2 cellular contexts compared by ENCODE assay signal in the genomic region with DNA sequence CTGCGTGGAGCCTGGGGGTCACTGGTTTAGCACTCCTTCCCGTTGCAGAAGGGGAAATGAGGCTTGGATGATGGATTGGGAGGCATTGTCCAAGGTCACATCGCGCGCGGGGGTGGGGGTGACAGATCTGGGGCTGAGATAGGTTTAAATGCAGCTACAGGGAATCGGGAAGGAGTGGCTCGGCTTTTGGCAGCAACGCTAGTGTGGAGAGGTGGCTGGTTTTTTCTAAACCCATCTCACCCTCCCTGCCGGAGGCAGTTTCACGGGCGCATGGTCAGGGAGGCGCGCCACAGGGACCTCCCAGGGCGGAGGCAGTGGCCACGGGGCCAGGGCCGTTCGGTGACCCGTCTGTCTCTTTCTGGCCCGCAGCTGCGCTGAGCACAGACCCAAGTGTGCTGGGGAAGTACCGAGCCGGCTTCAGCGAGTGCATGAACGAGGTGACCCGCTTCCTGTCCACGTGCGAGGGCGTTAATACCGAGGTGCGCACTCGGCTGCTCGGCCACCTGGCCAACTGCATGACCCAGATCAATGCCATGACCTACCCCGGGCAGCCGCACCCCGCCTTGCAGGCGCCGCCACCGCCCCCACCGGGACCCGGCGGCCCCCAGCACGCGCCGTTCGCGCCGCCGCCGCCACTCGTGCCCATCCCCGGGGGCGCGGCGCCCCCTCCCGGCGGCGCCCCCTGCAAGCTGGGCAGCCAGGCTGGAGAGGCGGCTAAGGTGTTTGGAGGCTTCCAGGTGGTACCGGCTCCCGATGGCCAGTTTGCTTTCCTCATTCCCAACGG.
A peak's percentile ranks its signal among the peaks of the same experiment; 100 is the strongest.
TF ChIP-seq lines count a peak whose summit lies in the region.

No MANE protein-coding gene starts in this region.

TF ChIP-seq in GM23338, 12 proteins besides CTCF, POLR2A, EP300 and RAD21 (continued from another document):
- TF ChIP-seq POLR2AphosphoS5 (IDR thresholded peaks at IDR 0.05; ENCODE audit: low read depth), result no peak; the same call in 1 of the 2 replicates
- TF ChIP-seq JUNB (IDR thresholded peaks at IDR 0.05; ENCODE audit: unreplicated experiment), result no peak
- TF ChIP-seq, protein P1, sequence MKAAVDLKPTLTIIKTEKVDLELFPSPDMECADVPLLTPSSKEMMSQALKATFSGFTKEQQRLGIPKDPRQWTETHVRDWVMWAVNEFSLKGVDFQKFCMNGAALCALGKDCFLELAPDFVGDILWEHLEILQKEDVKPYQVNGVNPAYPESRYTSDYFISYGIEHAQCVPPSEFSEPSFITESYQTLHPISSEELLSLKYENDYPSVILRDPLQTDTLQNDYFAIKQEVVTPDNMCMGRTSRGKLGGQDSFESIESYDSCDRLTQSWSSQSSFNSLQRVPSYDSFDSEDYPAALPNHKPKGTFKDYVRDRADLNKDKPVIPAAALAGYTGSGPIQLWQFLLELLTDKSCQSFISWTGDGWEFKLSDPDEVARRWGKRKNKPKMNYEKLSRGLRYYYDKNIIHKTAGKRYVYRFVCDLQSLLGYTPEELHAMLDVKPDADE (IDR thresholded peaks at IDR 0.05), result no peak
- TF ChIP-seq, protein P2, sequence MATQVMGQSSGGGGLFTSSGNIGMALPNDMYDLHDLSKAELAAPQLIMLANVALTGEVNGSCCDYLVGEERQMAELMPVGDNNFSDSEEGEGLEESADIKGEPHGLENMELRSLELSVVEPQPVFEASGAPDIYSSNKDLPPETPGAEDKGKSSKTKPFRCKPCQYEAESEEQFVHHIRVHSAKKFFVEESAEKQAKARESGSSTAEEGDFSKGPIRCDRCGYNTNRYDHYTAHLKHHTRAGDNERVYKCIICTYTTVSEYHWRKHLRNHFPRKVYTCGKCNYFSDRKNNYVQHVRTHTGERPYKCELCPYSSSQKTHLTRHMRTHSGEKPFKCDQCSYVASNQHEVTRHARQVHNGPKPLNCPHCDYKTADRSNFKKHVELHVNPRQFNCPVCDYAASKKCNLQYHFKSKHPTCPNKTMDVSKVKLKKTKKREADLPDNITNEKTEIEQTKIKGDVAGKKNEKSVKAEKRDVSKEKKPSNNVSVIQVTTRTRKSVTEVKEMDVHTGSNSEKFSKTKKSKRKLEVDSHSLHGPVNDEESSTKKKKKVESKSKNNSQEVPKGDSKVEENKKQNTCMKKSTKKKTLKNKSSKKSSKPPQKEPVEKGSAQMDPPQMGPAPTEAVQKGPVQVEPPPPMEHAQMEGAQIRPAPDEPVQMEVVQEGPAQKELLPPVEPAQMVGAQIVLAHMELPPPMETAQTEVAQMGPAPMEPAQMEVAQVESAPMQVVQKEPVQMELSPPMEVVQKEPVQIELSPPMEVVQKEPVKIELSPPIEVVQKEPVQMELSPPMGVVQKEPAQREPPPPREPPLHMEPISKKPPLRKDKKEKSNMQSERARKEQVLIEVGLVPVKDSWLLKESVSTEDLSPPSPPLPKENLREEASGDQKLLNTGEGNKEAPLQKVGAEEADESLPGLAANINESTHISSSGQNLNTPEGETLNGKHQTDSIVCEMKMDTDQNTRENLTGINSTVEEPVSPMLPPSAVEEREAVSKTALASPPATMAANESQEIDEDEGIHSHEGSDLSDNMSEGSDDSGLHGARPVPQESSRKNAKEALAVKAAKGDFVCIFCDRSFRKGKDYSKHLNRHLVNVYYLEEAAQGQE (IDR thresholded peaks at IDR 0.05; ENCODE audit: unreplicated experiment), result no peak
- TF ChIP-seq, protein P3, sequence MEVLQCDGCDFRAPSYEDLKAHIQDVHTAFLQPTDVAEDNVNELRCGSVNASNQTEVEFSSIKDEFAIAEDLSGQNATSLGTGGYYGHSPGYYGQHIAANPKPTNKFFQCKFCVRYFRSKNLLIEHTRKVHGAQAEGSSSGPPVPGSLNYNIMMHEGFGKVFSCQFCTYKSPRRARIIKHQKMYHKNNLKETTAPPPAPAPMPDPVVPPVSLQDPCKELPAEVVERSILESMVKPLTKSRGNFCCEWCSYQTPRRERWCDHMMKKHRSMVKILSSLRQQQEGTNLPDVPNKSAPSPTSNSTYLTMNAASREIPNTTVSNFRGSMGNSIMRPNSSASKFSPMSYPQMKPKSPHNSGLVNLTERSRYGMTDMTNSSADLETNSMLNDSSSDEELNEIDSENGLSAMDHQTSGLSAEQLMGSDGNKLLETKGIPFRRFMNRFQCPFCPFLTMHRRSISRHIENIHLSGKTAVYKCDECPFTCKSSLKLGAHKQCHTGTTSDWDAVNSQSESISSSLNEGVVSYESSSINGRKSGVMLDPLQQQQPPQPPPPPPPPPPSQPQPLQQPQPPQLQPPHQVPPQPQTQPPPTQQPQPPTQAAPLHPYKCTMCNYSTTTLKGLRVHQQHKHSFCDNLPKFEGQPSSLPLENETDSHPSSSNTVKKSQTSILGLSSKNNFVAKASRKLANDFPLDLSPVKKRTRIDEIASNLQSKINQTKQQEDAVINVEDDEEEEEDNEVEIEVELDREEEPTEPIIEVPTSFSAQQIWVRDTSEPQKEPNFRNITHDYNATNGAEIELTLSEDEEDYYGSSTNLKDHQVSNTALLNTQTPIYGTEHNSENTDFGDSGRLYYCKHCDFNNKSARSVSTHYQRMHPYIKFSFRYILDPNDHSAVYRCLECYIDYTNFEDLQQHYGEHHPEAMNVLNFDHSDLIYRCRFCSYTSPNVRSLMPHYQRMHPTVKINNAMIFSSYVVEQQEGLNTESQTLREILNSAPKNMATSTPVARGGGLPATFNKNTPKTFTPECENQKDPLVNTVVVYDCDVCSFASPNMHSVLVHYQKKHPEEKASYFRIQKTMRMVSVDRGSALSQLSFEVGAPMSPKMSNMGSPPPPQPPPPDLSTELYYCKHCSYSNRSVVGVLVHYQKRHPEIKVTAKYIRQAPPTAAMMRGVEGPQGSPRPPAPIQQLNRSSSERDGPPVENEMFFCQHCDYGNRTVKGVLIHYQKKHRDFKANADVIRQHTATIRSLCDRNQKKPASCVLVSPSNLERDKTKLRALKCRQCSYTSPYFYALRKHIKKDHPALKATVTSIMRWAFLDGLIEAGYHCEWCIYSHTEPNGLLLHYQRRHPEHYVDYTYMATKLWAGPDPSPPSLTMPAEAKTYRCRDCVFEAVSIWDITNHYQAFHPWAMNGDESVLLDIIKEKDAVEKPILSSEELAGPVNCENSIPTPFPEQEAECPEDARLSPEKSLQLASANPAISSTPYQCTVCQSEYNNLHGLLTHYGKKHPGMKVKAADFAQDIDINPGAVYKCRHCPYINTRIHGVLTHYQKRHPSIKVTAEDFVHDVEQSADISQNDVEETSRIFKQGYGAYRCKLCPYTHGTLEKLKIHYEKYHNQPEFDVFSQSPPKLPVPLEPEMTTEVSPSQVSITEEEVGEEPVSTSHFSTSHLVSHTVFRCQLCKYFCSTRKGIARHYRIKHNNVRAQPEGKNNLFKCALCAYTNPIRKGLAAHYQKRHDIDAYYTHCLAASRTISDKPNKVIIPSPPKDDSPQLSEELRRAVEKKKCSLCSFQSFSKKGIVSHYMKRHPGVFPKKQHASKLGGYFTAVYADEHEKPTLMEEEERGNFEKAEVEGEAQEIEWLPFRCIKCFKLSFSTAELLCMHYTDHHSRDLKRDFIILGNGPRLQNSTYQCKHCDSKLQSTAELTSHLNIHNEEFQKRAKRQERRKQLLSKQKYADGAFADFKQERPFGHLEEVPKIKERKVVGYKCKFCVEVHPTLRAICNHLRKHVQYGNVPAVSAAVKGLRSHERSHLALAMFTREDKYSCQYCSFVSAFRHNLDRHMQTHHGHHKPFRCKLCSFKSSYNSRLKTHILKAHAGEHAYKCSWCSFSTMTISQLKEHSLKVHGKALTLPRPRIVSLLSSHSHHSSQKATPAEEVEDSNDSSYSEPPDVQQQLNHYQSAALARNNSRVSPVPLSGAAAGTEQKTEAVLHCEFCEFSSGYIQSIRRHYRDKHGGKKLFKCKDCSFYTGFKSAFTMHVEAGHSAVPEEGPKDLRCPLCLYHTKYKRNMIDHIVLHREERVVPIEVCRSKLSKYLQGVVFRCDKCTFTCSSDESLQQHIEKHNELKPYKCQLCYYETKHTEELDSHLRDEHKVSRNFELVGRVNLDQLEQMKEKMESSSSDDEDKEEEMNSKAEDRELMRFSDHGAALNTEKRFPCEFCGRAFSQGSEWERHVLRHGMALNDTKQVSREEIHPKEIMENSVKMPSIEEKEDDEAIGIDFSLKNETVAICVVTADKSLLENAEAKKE (CRISPR knock-in tag; IDR thresholded peaks at IDR 0.05), result no peak

TF ChIP-seq in liver, 16 proteins besides CTCF, POLR2A, EP300 and RAD21 (continued from another document):
- TF ChIP-seq NR2F2 (IDR thresholded peaks at IDR 0.05) (peak; percentile 87), JUND (IDR thresholded peaks at IDR 0.05) (peak in 1 of 2 donors; percentile 16), EGR1 (IDR thresholded peaks at IDR 0.05; ENCODE audit: low read depth in 2 of 2) (peak; percentile 48 to 76), YY1 (IDR thresholded peaks at IDR 0.05) (peak; percentile 43), SP1 (IDR thresholded peaks at IDR 0.05) (peak; percentile 86), GABPA (IDR thresholded peaks at IDR 0.05 in 1 of 2, conservative IDR thresholded peaks at IDR 0.05 in 1 of 2) (no peak), FOXA2 (IDR thresholded peaks at IDR 0.05) (no peak), FOXA1 (IDR thresholded peaks at IDR 0.05) (peak; percentile 8), HNF4A (conservative IDR thresholded peaks at IDR 0.05) (peak; percentile 69 to 76)
- TF ChIP-seq, protein P4, sequence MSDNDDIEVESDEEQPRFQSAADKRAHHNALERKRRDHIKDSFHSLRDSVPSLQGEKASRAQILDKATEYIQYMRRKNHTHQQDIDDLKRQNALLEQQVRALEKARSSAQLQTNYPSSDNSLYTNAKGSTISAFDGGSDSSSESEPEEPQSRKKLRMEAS (IDR thresholded peaks at IDR 0.05), result peak; percentile 79
- TF ChIP-seq, protein P5, sequence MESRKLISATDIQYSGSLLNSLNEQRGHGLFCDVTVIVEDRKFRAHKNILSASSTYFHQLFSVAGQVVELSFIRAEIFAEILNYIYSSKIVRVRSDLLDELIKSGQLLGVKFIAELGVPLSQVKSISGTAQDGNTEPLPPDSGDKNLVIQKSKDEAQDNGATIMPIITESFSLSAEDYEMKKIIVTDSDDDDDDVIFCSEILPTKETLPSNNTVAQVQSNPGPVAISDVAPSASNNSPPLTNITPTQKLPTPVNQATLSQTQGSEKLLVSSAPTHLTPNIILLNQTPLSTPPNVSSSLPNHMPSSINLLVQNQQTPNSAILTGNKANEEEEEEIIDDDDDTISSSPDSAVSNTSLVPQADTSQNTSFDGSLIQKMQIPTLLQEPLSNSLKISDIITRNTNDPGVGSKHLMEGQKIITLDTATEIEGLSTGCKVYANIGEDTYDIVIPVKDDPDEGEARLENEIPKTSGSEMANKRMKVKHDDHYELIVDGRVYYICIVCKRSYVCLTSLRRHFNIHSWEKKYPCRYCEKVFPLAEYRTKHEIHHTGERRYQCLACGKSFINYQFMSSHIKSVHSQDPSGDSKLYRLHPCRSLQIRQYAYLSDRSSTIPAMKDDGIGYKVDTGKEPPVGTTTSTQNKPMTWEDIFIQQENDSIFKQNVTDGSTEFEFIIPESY (IDR thresholded peaks at IDR 0.05), result peak; percentile 58
- TF ChIP-seq, protein P2 (IDR thresholded peaks at IDR 0.05), result peak; percentile 74
